In genomic region chr2:235498556-235499305, GRCh38 we compare ENCODE assay signal across 16 cellular contexts. TPM values are rescaled to one million over a fixed set of nuclear protein-coding genes. Genes with fewer than 3 reads are reported as not detected.
DNase-seq lines count a peak whose midpoint lies in the region; ATAC-seq and TF ChIP-seq lines count a peak whose summit lies in the region.
"Had no signal": no experiment of that assay in that cellular context is flagged by ENCODE, and none has a peak within 500 bp of the region (broad histone marks: within the 10 kb centered on the region; RNA-seq: fewer than 3 reads in every experiment).

No MANE protein-coding gene starts in this region.

- peaks cover 3% of the 10 kb centered on the region for H3F3A ChIP-seq in SK-N-SH (replicated peaks; ENCODE audit: insufficient read depth)
- peaks cover 26% of the 10 kb centered on the region; the same call in 1 of the 2 replicates for H3F3A ChIP-seq in PC-9 (ENCODE audit: insufficient read depth, low read depth)

- H3K4me3 Mint-ChIP-seq in glutamatergic neuron (ENCODE audit: unreplicated experiment), result peak overlapping the region; percentile 30
- H3K4me3 Mint-ChIP-seq: memory B cell had no signal

- H3K4me2 ChIP-seq in SK-N-SH (no peak overlapping the region), PC-9 (no peak overlapping the region)

- TF ChIP-seq CTCF in SK-N-SH (IDR thresholded peaks at IDR 0.05), result no peak
- TF ChIP-seq CTCF in PC-9 (conservative IDR thresholded peaks at IDR 0.05), result 0 out of 2 replicates have a peak, but pooled peaks have one; percentile 21
- no peak for TF ChIP-seq CTCF in glutamatergic neuron (IDR thresholded peaks at IDR 0.05; ENCODE audit: partially characterized antibody, unreplicated experiment)

- peaks cover 63% of the 10 kb centered on the region for H3K4me1 Mint-ChIP-seq in glutamatergic neuron (ENCODE audit: low read depth, unreplicated experiment)
- H3K4me1 Mint-ChIP-seq: memory B cell had no signal

- TF ChIP-seq EP300 in SK-N-SH (IDR thresholded peaks at IDR 0.05; ENCODE audit: borderline replicate concordance in 1 of 2, low read depth in 1 of 2, low read length in 1 of 2), result no peak

- peaks cover 87% of the 10 kb centered on the region for H3K79me2 ChIP-seq in SK-N-SH (ENCODE audit: insufficient read depth)
- H3K79me2 ChIP-seq in PC-9 (ENCODE audit: low read depth), result peaks cover 92% of the 10 kb centered on the region

- BruUV-seq in PC-9 (replicated peaks; lab: Mats Ljungman, UMichigan), result no TSS peak

- H3K4me3 ChIP-seq in SK-N-SH (ENCODE audit: low read depth in 2 of 2, low read length in 1 of 2) (0 out of 4 replicates have a peak overlapping the region, but pooled peaks of 1 of the 2 experiments have one; percentile 3), PC-9 (no peak overlapping the region)
- H3K4me3 ChIP-seq: heart right ventricle had no signal

- H4K20me1 ChIP-seq in SK-N-SH (ENCODE audit: insufficient read depth) (peaks cover 77% of the 10 kb centered on the region), PC-9 (ENCODE audit: insufficient read depth) (peaks cover 33% of the 10 kb centered on the region)

- H3K27me3 Mint-ChIP-seq in glutamatergic neuron (ENCODE audit: unreplicated experiment), result peaks cover 6% of the 10 kb centered on the region

- peaks cover 37 to 46% of the 10 kb centered on the region in 2 experiments for H3K4me1 ChIP-seq in SK-N-SH (ENCODE audit: control insufficient read depth in 1 of 2, insufficient read depth in 2 of 2, low read depth in 1 of 2, low read length in 1 of 2)
- peaks cover 56% of the 10 kb centered on the region for H3K4me1 ChIP-seq in PC-9 (replicated peaks; ENCODE audit: insufficient read depth)

- no peaks in the 10 kb centered on the region for H3K9me2 ChIP-seq in SK-N-SH
- no peaks in the 10 kb centered on the region for H3K9me2 ChIP-seq in PC-9 (ENCODE audit: insufficient read depth)

- no peaks in the 10 kb centered on the region for H3K9me3 ChIP-seq in SK-N-SH
- no peaks in the 10 kb centered on the region for H3K9me3 ChIP-seq in PC-9 (ENCODE audit: insufficient read depth, low read depth)
- H3K9me3 ChIP-seq: heart right ventricle had no signal

- POLR2A ChIA-PET in SK-N-SH (lab: Yijun Ruan, JAX) (no interaction called here), PC-9 (lab: Charles Lee; ENCODE audit: unreplicated experiment) (no interaction called here)

- no peak overlapping the region for H3K9ac ChIP-seq in SK-N-SH

- ATAC-seq in SK-N-SH treated with all-trans-retinoic acid at 6 μM for 48 hours, result no peak
- ATAC-seq in HG03442 (IDR thresholded peaks at IDR 0.05; ENCODE audit: unreplicated experiment), result no peak
- ATAC-seq: heart right ventricle had no signal

- no peaks in the 10 kb centered on the region for H3K27me3 ChIP-seq in SK-N-SH (ENCODE audit: insufficient read depth)
- no peaks in the 10 kb centered on the region for H3K27me3 ChIP-seq in PC-9 (ENCODE audit: insufficient read depth, low read depth)

- DNase-seq in SK-N-SH, result peak; percentile 57
- DNase-seq in PC-9, result no peak
- DNase-seq in glutamatergic neuron, result peak; percentile 60
- DNase-seq in retina, result peak; percentile 59
- DNase-seq in stimulated activated CD4-positive, alpha-beta T cell treated with anti-CD3 and anti-CD28 coated beads, Interleukin-2, amount 100 ng/mL, for 24 hours, result no peak
- DNase-seq in GF-D8 (lab: John Stamatoyannopoulos, UW), result no peak
- DNase-seq: activated CD8-positive, alpha-beta memory T cell treated with anti-CD3 and anti-CD28 coated beads for 24 hours; activated gamma-delta T cell treated with Interleukin-2 at 50 U/mL for 16 hours; EL; heart right ventricle; stimulated activated CD4-positive, alpha-beta T cell treated with anti-CD3 and anti-CD28 coated beads, Interleukin-4, amount 100 ng/mL, for 4 hours; stimulated activated naive CD4-positive, alpha-beta T cell treated with Interleukin-2 at 50 U/mL for 16 hours had no signal

- no peak overlapping the region for H2AFZ ChIP-seq in SK-N-SH (ENCODE audit: low read depth)
- H2AFZ ChIP-seq in PC-9, result no peak overlapping the region

- intact Hi-C loops in PC-9 (cut with micrococcal nuclease; ENCODE audit: unreplicated experiment), result loop anchor here (10.0 kb wide), 1 partner anchor 134 kb away; no protein-coding TSS in a partner anchor

- peak; percentile 45 for TF ChIP-seq RAD21 in SK-N-SH (IDR thresholded peaks at IDR 0.05; ENCODE audit: low read length)

- H3K27ac ChIP-seq in SK-N-SH (ENCODE audit: low read depth in 2 of 2, low read length in 1 of 2), result no peak overlapping the region
- H3K27ac ChIP-seq in PC-9, result no peak overlapping the region
- H3K27ac ChIP-seq: heart right ventricle, RWPE1 had no signal

- H3K27ac Mint-ChIP-seq in glutamatergic neuron (ENCODE audit: unreplicated experiment), result peak overlapping the region; percentile 28
- H3K27ac Mint-ChIP-seq: memory B cell had no signal

- CTCF ChIA-PET in SK-N-SH (lab: Yijun Ruan, JAX) (interaction anchor here (0.7 to 4.4 kb wide), 10 partner anchors 12 to 371 kb away, joined by 3 to 21 read pairs (median 8); no protein-coding TSS in a partner anchor), PC-9 (lab: Charles Lee) (interaction anchor here (0.6 to 1.1 kb wide), 3 partner anchors 45 to 1042 kb away, joined by 3 to 7 read pairs (median 3); no protein-coding TSS in a partner anchor)

- H3K9me3 Mint-ChIP-seq in glutamatergic neuron (ENCODE audit: unreplicated experiment), result peaks cover 12% of the 10 kb centered on the region
- H3K9me3 Mint-ChIP-seq: memory B cell had no signal

- no peaks in the 10 kb centered on the region for H3K36me3 ChIP-seq in SK-N-SH (replicated peaks in 1 of 2; ENCODE audit: control insufficient read depth in 1 of 2, insufficient read depth in 2 of 2, low read length in 1 of 2)
- 0 out of 2 replicates have a peak, but pooled peaks cover 4% of the 10 kb centered on the region for H3K36me3 ChIP-seq in PC-9 (ENCODE audit: low read depth)
- H3K36me3 ChIP-seq: heart right ventricle had no signal

- H3K36me3 Mint-ChIP-seq in glutamatergic neuron (ENCODE audit: unreplicated experiment), result no peaks in the 10 kb centered on the region
- H3K36me3 Mint-ChIP-seq: memory B cell had no signal

- 89% methylated on average over 21 of the region's 21 CpGs for WGBS in SK-N-SH (ENCODE audit: low lambda C conversion rate)

TF ChIP-seq in SK-N-SH, 30 proteins besides CTCF, POLR2A, EP300 and RAD21 (continues in another document):
- TF ChIP-seq REST (IDR thresholded peaks at IDR 0.05; ENCODE audit: low read depth, low read length), result no peak
- TF ChIP-seq RFX5 (IDR thresholded peaks at IDR 0.05; ENCODE audit: low read length), result no peak

TF ChIP-seq in SK-N-SH treated with all-trans-retinoic acid at 6 μM for 48 hours, 23 proteins besides CTCF, POLR2A, EP300 and RAD21 (continues in another document):
- no peak for TF ChIP-seq ZC3H10 (CRISPR knock-in tag; IDR thresholded peaks at IDR 0.05)
- no peak for TF ChIP-seq TCF4 (CRISPR knock-in tag; IDR thresholded peaks at IDR 0.05; ENCODE audit: borderline replicate concordance)
- no peak for TF ChIP-seq TSHZ2 (CRISPR knock-in tag; IDR thresholded peaks at IDR 0.05)
- no peak for TF ChIP-seq OSR1 (CRISPR knock-in tag; IDR thresholded peaks at IDR 0.05)
- no peak for TF ChIP-seq ZNF8 (CRISPR knock-in tag; IDR thresholded peaks at IDR 0.05)
- no peak for TF ChIP-seq POU6F1 (CRISPR knock-in tag; IDR thresholded peaks at IDR 0.05; ENCODE audit: borderline replicate concordance, low read depth)
- TF ChIP-seq ESRRG (CRISPR knock-in tag; IDR thresholded peaks at IDR 0.05), result no peak
- no peak for TF ChIP-seq ZNF565 (CRISPR knock-in tag; conservative IDR thresholded peaks at IDR 0.05; ENCODE audit: low read depth)
- TF ChIP-seq ZFP3 (CRISPR knock-in tag; IDR thresholded peaks at IDR 0.05), result no peak
- TF ChIP-seq BACH2 (CRISPR knock-in tag; IDR thresholded peaks at IDR 0.05; ENCODE audit: borderline replicate concordance), result no peak
- TF ChIP-seq SNAI2 (CRISPR knock-in tag; IDR thresholded peaks at IDR 0.05), result no peak
- no peak for TF ChIP-seq ARNTL (CRISPR knock-in tag; IDR thresholded peaks at IDR 0.05; ENCODE audit: borderline replicate concordance, low read depth)

RNA-seq across cellular contexts. Expression of gene AGAP1, which starts 4.9 kb away (rescaled TPM):
- 8.8 and 9.4 TPM in 2 replicates for polyA plus RNA-seq in SK-N-SH (2012; rRNA removed)
- 4.9 and 7.6 TPM in 2 replicates for polyA plus RNA-seq in SK-N-SH (2012; cell fraction: cytosol; rRNA removed)
- polyA plus RNA-seq in SK-N-SH (2012; cell fraction: nucleus; rRNA removed), result 9.4 and 9.9 TPM in 2 replicates
- total RNA-seq in PC-9 (2021) (91.4 and 107 TPM in 2 replicates), glutamatergic neuron (ENCODE audit: unreplicated experiment) (153 TPM)

Comparison
In these comparisons a context has a peak if more than half of its experiments do, and no peak if none do; other contexts are left out.
1. DNase-seq: peak in SK-N-SH (single experiment), glutamatergic neuron (single experiment) and retina (single experiment); none in PC-9 (0 of 2), stimulated activated CD4-positive, alpha-beta T cell treated with anti-CD3 and anti-CD28 coated beads, Interleukin-2, amount 100 ng/mL, for 24 hours (0 of 2) and GF-D8 (single experiment).